ENCODE assay signal across 1 cellular context in genomic region chr5:134511796-134512660, GRCh38.
TF ChIP-seq lines count a peak whose summit lies in the region.

No MANE protein-coding gene starts in this region.

TF ChIP-seq in HepG2, 621 proteins besides CTCF, POLR2A, EP300 and RAD21 (continued from another document and continues in another):
- TF ChIP-seq ZMAT5 (CRISPR knock-in tag; IDR thresholded peaks at IDR 0.05; ENCODE audit: borderline replicate concordance, low read depth) (no peak), DDIT3 (CRISPR knock-in tag; IDR thresholded peaks at IDR 0.05) (no peak), MTERF4 (CRISPR knock-in tag; IDR thresholded peaks at IDR 0.05) (no peak), SOX6 (IDR thresholded peaks at IDR 0.05) (no peak), SOX6 (CRISPR knock-in tag; IDR thresholded peaks at IDR 0.05) (no peak), TAF1 (CRISPR knock-in tag; IDR thresholded peaks at IDR 0.05) (no peak; the same call in 1 of the 2 replicates), BRCA1 (CRISPR knock-in tag; IDR thresholded peaks at IDR 0.05) (no peak), THAP9 (CRISPR knock-in tag; IDR thresholded peaks at IDR 0.05; ENCODE audit: borderline replicate concordance) (peak; percentile 59; the same call in 1 of the 2 replicates), TRIM22 (IDR thresholded peaks at IDR 0.05) (no peak), PREB (CRISPR knock-in tag; IDR thresholded peaks at IDR 0.05) (no peak), GATAD2A (CRISPR knock-in tag; IDR thresholded peaks at IDR 0.05) (peak; percentile 70), FOSL1 (CRISPR knock-in tag; IDR thresholded peaks at IDR 0.05; ENCODE audit: borderline replicate concordance) (no peak), EZH2 (conservative IDR thresholded peaks at IDR 0.05; ENCODE audit: low read depth, low read length) (no peak), ZBTB34 (CRISPR knock-in tag; IDR thresholded peaks at IDR 0.05) (no peak), KDM5B (CRISPR knock-in tag; IDR thresholded peaks at IDR 0.05; ENCODE audit: borderline replicate concordance) (no peak), ZNF547 (CRISPR knock-in tag; IDR thresholded peaks at IDR 0.05) (no peak), ISL2 (CRISPR knock-in tag; IDR thresholded peaks at IDR 0.05) (peak; percentile 33; the same call in 1 of the 2 replicates), ZNF788 (CRISPR knock-in tag; IDR thresholded peaks at IDR 0.05; ENCODE audit: borderline replicate concordance) (peak; percentile 79; the same call in 1 of the 2 replicates), HNF4A (CRISPR knock-in tag; IDR thresholded peaks at IDR 0.05) (peak; percentile 68), RFXANK (CRISPR knock-in tag; IDR thresholded peaks at IDR 0.05) (0 out of 2 replicates have a peak, but pooled peaks have one; percentile 68), ZNF850 (CRISPR knock-in tag; conservative IDR thresholded peaks at IDR 0.05) (no peak), ZNF44 (CRISPR knock-in tag; IDR thresholded peaks at IDR 0.05) (no peak; the same call in 1 of the 2 replicates), JUN (CRISPR knock-in tag; IDR thresholded peaks at IDR 0.05) (no peak), STAG1 (CRISPR knock-in tag; IDR thresholded peaks at IDR 0.05) (peak; percentile 71), ZKSCAN5 (CRISPR knock-in tag; IDR thresholded peaks at IDR 0.05) (no peak), ZEB1 (IDR thresholded peaks at IDR 0.05; ENCODE audit: insufficient replicate concordance, low read depth) (no peak), SP4 (CRISPR knock-in tag; IDR thresholded peaks at IDR 0.05) (peak; percentile 35; the same call in 1 of the 2 replicates), TEF (CRISPR knock-in tag; IDR thresholded peaks at IDR 0.05) (no peak), ZNF768 (CRISPR knock-in tag; IDR thresholded peaks at IDR 0.05) (peak; percentile 60), SUZ12 (IDR thresholded peaks at IDR 0.05; ENCODE audit: low read depth, low read length) (no peak), KLF15 (CRISPR knock-in tag; IDR thresholded peaks at IDR 0.05; ENCODE audit: borderline replicate concordance) (no peak), RXRA (CRISPR knock-in tag; IDR thresholded peaks at IDR 0.05) (peak; percentile 78), FOXA1 (IDR thresholded peaks at IDR 0.05) (no peak), FOXA1 (CRISPR knock-in tag; IDR thresholded peaks at IDR 0.05) (peak; percentile 54), ZGPAT (CRISPR knock-in tag; IDR thresholded peaks at IDR 0.05) (no peak; the same call in 1 of the 2 replicates), ZC3H13 (CRISPR knock-in tag; IDR thresholded peaks at IDR 0.05) (no peak), ARID5B (CRISPR knock-in tag; IDR thresholded peaks at IDR 0.05) (peak; percentile 69; the same call in 1 of the 2 replicates), ZFP36 (IDR thresholded peaks at IDR 0.05; ENCODE audit: borderline replicate concordance, low read depth, low read length, partially characterized antibody) (no peak), ZMYM3 (CRISPR knock-in tag; IDR thresholded peaks at IDR 0.05) (peak; percentile 16; the same call in 1 of the 2 replicates), GABPB1 (CRISPR knock-in tag; IDR thresholded peaks at IDR 0.05) (peak; percentile 6; the same call in 1 of the 2 replicates), ZNF292 (CRISPR knock-in tag; IDR thresholded peaks at IDR 0.05; ENCODE audit: borderline replicate concordance, low read depth) (peak; percentile 73; the same call in 1 of the 2 replicates), SPEN (CRISPR knock-in tag; IDR thresholded peaks at IDR 0.05; ENCODE audit: low read depth) (no peak), AKAP8 (CRISPR knock-in tag; IDR thresholded peaks at IDR 0.05) (no peak), MZF1 (CRISPR knock-in tag; IDR thresholded peaks at IDR 0.05; ENCODE audit: borderline replicate concordance) (no peak), HDAC2 (CRISPR knock-in tag; IDR thresholded peaks at IDR 0.05) (peak; percentile 66), ZNF224 (CRISPR knock-in tag; IDR thresholded peaks at IDR 0.05) (no peak; the same call in 1 of the 2 replicates), IKZF4 (CRISPR knock-in tag; IDR thresholded peaks at IDR 0.05; ENCODE audit: borderline replicate concordance, low read depth, not compliant biosample characterization) (no peak), ZBED4 (CRISPR knock-in tag; IDR thresholded peaks at IDR 0.05; ENCODE audit: borderline replicate concordance) (peak; percentile 76; the same call in 1 of the 2 replicates), MLLT10 (CRISPR knock-in tag; IDR thresholded peaks at IDR 0.05) (no peak)
